Comparison of ENCODE assay signal across 1 cellular context in the genomic region with DNA sequence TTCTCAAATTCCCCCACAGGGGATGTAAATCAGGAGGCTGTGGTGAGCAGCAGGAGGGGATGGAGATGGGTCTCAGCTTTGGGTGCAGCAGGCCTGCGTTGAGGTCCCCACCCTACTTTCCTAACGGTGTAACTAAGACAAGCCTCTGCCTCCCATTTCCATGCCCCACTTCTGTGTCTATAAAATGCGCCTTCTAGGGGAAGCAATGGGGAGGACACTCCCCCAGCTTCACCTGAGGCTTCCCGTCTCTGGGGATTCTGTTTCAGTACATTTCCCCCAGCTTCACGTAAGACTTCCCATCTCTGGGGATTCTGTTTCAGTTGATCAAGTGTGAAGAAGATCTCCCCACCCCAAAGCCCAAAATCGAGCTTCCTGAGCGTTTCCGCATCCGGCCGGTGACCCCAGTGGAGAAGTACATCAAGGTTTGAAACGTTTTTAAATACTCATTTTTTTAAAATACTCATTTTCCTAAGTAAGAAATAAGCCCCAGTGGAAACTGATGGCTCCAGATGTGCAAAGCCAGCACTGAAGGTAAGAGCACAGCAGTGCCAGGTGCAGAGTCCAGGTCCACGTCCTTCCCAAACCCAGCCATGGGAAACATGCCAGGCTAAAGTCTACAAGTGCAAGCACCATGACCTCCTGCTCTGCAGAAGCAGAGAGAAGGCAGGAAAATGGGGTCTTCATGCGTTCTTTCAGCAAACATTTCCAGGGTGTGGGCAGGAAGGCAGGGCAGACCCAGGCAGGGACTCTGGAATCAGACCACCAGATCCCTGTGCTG.
TF ChIP-seq lines count a peak whose summit lies in the region.

No MANE protein-coding gene starts in this region.

TF ChIP-seq in WTC11, 78 proteins besides CTCF, POLR2A, EP300 and RAD21 (continued from another document):
- TF ChIP-seq, protein P1, sequence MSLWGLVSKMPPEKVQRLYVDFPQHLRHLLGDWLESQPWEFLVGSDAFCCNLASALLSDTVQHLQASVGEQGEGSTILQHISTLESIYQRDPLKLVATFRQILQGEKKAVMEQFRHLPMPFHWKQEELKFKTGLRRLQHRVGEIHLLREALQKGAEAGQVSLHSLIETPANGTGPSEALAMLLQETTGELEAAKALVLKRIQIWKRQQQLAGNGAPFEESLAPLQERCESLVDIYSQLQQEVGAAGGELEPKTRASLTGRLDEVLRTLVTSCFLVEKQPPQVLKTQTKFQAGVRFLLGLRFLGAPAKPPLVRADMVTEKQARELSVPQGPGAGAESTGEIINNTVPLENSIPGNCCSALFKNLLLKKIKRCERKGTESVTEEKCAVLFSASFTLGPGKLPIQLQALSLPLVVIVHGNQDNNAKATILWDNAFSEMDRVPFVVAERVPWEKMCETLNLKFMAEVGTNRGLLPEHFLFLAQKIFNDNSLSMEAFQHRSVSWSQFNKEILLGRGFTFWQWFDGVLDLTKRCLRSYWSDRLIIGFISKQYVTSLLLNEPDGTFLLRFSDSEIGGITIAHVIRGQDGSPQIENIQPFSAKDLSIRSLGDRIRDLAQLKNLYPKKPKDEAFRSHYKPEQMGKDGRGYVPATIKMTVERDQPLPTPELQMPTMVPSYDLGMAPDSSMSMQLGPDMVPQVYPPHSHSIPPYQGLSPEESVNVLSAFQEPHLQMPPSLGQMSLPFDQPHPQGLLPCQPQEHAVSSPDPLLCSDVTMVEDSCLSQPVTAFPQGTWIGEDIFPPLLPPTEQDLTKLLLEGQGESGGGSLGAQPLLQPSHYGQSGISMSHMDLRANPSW (CRISPR knock-in tag; conservative IDR thresholded peaks at IDR 0.05; ENCODE audit: low read depth): no peak
- TF ChIP-seq ZNF671 (CRISPR knock-in tag; IDR thresholded peaks at IDR 0.05): no peak
- no peak for TF ChIP-seq ZNF396 (CRISPR knock-in tag; IDR thresholded peaks at IDR 0.05; ENCODE audit: borderline replicate concordance)
- TF ChIP-seq, protein P2, sequence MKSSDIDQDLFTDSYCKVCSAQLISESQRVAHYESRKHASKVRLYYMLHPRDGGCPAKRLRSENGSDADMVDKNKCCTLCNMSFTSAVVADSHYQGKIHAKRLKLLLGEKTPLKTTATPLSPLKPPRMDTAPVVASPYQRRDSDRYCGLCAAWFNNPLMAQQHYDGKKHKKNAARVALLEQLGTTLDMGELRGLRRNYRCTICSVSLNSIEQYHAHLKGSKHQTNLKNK (CRISPR knock-in tag; IDR thresholded peaks at IDR 0.05): no peak
- TF ChIP-seq, protein P3, sequence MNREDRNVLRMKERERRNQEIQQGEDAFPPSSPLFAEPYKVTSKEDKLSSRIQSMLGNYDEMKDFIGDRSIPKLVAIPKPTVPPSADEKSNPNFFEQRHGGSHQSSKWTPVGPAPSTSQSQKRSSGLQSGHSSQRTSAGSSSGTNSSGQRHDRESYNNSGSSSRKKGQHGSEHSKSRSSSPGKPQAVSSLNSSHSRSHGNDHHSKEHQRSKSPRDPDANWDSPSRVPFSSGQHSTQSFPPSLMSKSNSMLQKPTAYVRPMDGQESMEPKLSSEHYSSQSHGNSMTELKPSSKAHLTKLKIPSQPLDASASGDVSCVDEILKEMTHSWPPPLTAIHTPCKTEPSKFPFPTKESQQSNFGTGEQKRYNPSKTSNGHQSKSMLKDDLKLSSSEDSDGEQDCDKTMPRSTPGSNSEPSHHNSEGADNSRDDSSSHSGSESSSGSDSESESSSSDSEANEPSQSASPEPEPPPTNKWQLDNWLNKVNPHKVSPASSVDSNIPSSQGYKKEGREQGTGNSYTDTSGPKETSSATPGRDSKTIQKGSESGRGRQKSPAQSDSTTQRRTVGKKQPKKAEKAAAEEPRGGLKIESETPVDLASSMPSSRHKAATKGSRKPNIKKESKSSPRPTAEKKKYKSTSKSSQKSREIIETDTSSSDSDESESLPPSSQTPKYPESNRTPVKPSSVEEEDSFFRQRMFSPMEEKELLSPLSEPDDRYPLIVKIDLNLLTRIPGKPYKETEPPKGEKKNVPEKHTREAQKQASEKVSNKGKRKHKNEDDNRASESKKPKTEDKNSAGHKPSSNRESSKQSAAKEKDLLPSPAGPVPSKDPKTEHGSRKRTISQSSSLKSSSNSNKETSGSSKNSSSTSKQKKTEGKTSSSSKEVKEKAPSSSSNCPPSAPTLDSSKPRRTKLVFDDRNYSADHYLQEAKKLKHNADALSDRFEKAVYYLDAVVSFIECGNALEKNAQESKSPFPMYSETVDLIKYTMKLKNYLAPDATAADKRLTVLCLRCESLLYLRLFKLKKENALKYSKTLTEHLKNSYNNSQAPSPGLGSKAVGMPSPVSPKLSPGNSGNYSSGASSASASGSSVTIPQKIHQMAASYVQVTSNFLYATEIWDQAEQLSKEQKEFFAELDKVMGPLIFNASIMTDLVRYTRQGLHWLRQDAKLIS (CRISPR knock-in tag; IDR thresholded peaks at IDR 0.05; ENCODE audit: borderline replicate concordance): no peak
- no peak for TF ChIP-seq GTF2I (CRISPR knock-in tag; conservative IDR thresholded peaks at IDR 0.05)
- no peak for TF ChIP-seq ZNF317 (CRISPR knock-in tag; IDR thresholded peaks at IDR 0.05; ENCODE audit: borderline replicate concordance, low read depth)
